In the genomic region with DNA sequence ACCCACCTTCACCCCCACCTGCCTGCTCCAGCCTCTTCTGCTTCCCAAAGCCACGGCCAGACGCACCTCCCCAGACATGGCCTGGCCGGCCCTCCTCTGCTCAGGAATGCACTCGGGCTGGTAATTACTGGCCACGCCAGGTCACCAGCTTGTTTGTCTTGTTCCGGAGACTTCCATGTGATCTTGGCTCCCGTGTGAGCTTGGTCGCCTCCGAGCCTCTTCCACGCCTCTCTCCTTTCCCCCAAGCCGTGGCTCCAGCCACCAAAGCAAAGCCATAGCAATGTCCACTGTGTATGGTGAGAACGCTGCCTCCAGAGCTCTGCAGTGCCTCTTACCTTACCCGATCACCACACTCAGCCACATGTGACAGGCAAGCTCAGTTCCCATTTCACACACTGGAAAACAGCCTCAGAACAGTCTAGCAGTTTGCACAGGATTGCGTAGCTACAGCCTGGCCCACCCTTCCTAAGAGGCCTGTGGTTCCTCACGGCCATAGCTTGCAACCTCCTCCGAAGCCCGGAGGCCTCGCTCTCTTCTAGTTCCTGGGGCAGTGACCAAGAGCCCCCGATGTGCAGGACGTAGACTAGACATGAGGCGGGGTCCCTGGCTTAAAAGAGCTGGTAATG, we compare ENCODE assay signal across 23 cellular contexts. TPM values are rescaled to one million over a fixed set of nuclear protein-coding genes. Genes with fewer than 3 reads are reported as not detected.
DNase-seq lines count a peak whose midpoint lies in the region; ATAC-seq, FAIRE-seq and TF ChIP-seq lines count a peak whose summit lies in the region.
"Had no signal": no experiment of that assay in that cellular context is flagged by ENCODE, and none has a peak within 500 bp of the region (broad histone marks: within the 10 kb centered on the region; RNA-seq: fewer than 3 reads in every experiment).

No MANE protein-coding gene starts in this region.

- H3K4me1 ChIP-seq in pancreas (no peaks in the 10 kb centered on the region), ovary (ENCODE audit: insufficient read depth) (no peaks in the 10 kb centered on the region)

- no peak overlapping the region for H3K4me3 Mint-ChIP-seq in CD4-positive, alpha-beta T cell
- H3K4me3 Mint-ChIP-seq: activated naive CD4-positive, alpha-beta T cell treated with anti-CD3 and anti-CD28 coated beads, Interleukin-2, amount 50 U/mL, for 24 hours; CD4-positive, alpha-beta memory T cell had no signal

- no peak for DNase-seq in left ventricle myocardium superior
- DNase-seq in Right ventricle myocardium inferior (ENCODE audit: missing footprints): no peak
- peak; percentile 55 for DNase-seq in kidney tubule cell (ENCODE audit: low spot score)
- DNase-seq in pancreas: peak in 2 of 6 donors; percentile 26 to 48
- DNase-seq in NCI-H446 (lab: John Stamatoyannopoulos, UW): no peak
- DNase-seq in activated gamma-delta T cell treated with Interleukin-2 at 50 U/mL for 16 hours: no peak
- DNase-seq in ovary: no peak
- DNase-seq in CD4-positive, alpha-beta T cell: no peak
- DNase-seq: ACHN; activated CD4-positive, alpha-beta T cell treated with anti-CD3 and anti-CD28 coated beads, Interleukin-2, amount 50 U/mL, for 4 hours; activated T-cell treated with anti-CD3 and anti-CD28 coated beads, Interleukin-2, amount 50 U/mL, for 1 hour; CD4-positive, alpha-beta memory T cell; cortex of kidney; DMS79 treated with DMSO at 0.1 percent for 48 hours; Kasumi-1; NCI-H146; NCI-H345; occipital lobe; RPMI8226 had no signal

- no peaks in the 10 kb centered on the region for H3K4me1 Mint-ChIP-seq in CD4-positive, alpha-beta T cell (ENCODE audit: low read depth)
- H3K4me1 Mint-ChIP-seq: activated naive CD4-positive, alpha-beta T cell treated with anti-CD3 and anti-CD28 coated beads, Interleukin-2, amount 50 U/mL, for 24 hours; CD4-positive, alpha-beta memory T cell had no signal

- H3K27ac ChIP-seq in pancreas: peak overlapping the region; percentile 6 to 61 (median 58)
- no peak overlapping the region for H3K27ac ChIP-seq in ovary
- no peak overlapping the region for H3K27ac ChIP-seq in CD4-positive, alpha-beta T cell (ENCODE audit: low read depth, low read length)
- H3K27ac ChIP-seq: epithelial cell of prostate had no signal

- TF ChIP-seq CTCF in pancreas (IDR thresholded peaks at IDR 0.05): no peak
- TF ChIP-seq CTCF in ovary (IDR thresholded peaks at IDR 0.05): no peak
- no peak for TF ChIP-seq CTCF in CD4-positive, alpha-beta T cell (IDR thresholded peaks at IDR 0.05)

- H3K9me3 Mint-ChIP-seq in CD4-positive, alpha-beta T cell: no peaks in the 10 kb centered on the region
- H3K9me3 Mint-ChIP-seq: activated naive CD4-positive, alpha-beta T cell treated with anti-CD3 and anti-CD28 coated beads, Interleukin-2, amount 50 U/mL, for 24 hours; CD4-positive, alpha-beta memory T cell had no signal

- intact Hi-C loops in left ventricle myocardium superior (cut with micrococcal nuclease) (no loop called here), Right ventricle myocardium inferior (cut with DNase I) (loop anchor here (10.0 kb wide), 1 partner anchor 106 kb away; no protein-coding TSS in a partner anchor), pancreas (cut with DNase I) (no loop called here), ovary (cut with DNase I) (no loop called here)
- intact Hi-C loops in CD4-positive, alpha-beta T cell (cut with DNase I, micrococcal nuclease): no loop called here

- WGBS in pancreas, 2 donors: 58 to 75% methylated on average over 21 of the region's 21 CpGs
- 82 to 89% (median 86%) methylated on average over 21 of the region's 21 CpGs for WGBS in ovary, 3 donors

- peak; percentile 6 for ATAC-seq in left ventricle myocardium superior
- ATAC-seq in Right ventricle myocardium inferior: no peak
- peak; percentile 48 to 85 (median 80) for ATAC-seq in pancreas
- no peak for ATAC-seq in CD4-positive, alpha-beta T cell (ENCODE audit: poor library complexity)

- POLR2A ChIA-PET in CD4-positive, alpha-beta T cell (lab: Charles Lee): no interaction called here

- no peak overlapping the region for H3K27ac Mint-ChIP-seq in CD4-positive, alpha-beta T cell
- H3K27ac Mint-ChIP-seq: activated naive CD4-positive, alpha-beta T cell treated with anti-CD3 and anti-CD28 coated beads, Interleukin-2, amount 50 U/mL, for 24 hours; CD4-positive, alpha-beta memory T cell had no signal

- no peak for TF ChIP-seq POLR2A in ovary (IDR thresholded peaks at IDR 0.05)

- no peaks in the 10 kb centered on the region for H3K9me3 ChIP-seq in pancreas
- no peaks in the 10 kb centered on the region for H3K9me3 ChIP-seq in ovary
- no peaks in the 10 kb centered on the region for H3K9me3 ChIP-seq in CD4-positive, alpha-beta T cell (ENCODE audit: control insufficient read depth, low read length)

- CTCF ChIA-PET in CD4-positive, alpha-beta T cell (lab: Charles Lee): no interaction called here

- no peak for FAIRE-seq in pancreas (lab: Jason Lieb, UNC)
- FAIRE-seq: H54 had no signal

- H3K36me3 Mint-ChIP-seq in CD4-positive, alpha-beta T cell (ENCODE audit: low read depth): no peaks in the 10 kb centered on the region
- H3K36me3 Mint-ChIP-seq: activated naive CD4-positive, alpha-beta T cell treated with anti-CD3 and anti-CD28 coated beads, Interleukin-2, amount 50 U/mL, for 24 hours; CD4-positive, alpha-beta memory T cell had no signal

- H3K27me3 ChIP-seq in pancreas: no peaks in the 10 kb centered on the region
- no peaks in the 10 kb centered on the region for H3K27me3 ChIP-seq in ovary
- no peaks in the 10 kb centered on the region for H3K27me3 ChIP-seq in CD4-positive, alpha-beta T cell (ENCODE audit: control insufficient read depth, insufficient read depth, low read length)

- H3K27me3 Mint-ChIP-seq in CD4-positive, alpha-beta T cell: peaks cover 16% of the 10 kb centered on the region

- no peak overlapping the region for H3K4me3 ChIP-seq in pancreas
- no peak overlapping the region for H3K4me3 ChIP-seq in ovary
- H3K4me3 ChIP-seq: smooth muscle cell had no signal

- H3K36me3 ChIP-seq in pancreas (no peaks in the 10 kb centered on the region), ovary (no peaks in the 10 kb centered on the region)

- no peak for TF ChIP-seq EP300 in ovary (IDR thresholded peaks at IDR 0.05)

RNA-seq across cellular contexts. Expression of gene AFDN, which starts 48.1 kb away (rescaled TPM):
- total RNA-seq in left ventricle myocardium superior (52.6 TPM), Right ventricle myocardium inferior (58.5 TPM), pancreas (100 to 1,000 TPM in 1 of 6 donors, 10 to 100 TPM in 5; 66.6 to 122 (median 75.7) TPM), ovary (100 to 1,000 TPM in 4 of 7 donors, 10 to 100 TPM in 3; 68.7 to 266 (median 107) TPM)
- polyA plus RNA-seq in pancreas (10 to 100 TPM; 55.2 to 56.7 TPM), ovary (10 to 100 TPM; 24.4 to 50.6 TPM)
- total RNA-seq in CD4-positive, alpha-beta T cell: 10 to 100 TPM in 1 of 2 experiments, 1 to 10 TPM in 1; 9.1 to 10.2 TPM

Comparison
In these comparisons a context has a peak if more than half of its experiments do, and no peak if none do; other contexts are left out.
1. ATAC-seq: peak in left ventricle myocardium superior (single experiment) and pancreas (4 of 4); none in Right ventricle myocardium inferior (single experiment) and CD4-positive, alpha-beta T cell (single experiment).
2. H3K27ac ChIP-seq: peak in pancreas (4 of 4); none in ovary (0 of 2) and CD4-positive, alpha-beta T cell (single experiment).